Comparison of ENCODE assay signal across 34 cellular contexts in genomic region chr12:102616692-102617091, GRCh38.
"Had no signal": no experiment of that assay in that cellular context is flagged by ENCODE, and none has a peak within 500 bp of the region (broad histone marks: within the 10 kb centered on the region; RNA-seq: fewer than 3 reads in every experiment).

No MANE protein-coding gene starts in this region.

- H3K9me3 ChIP-seq: MG63 had no signal

- H3K27me3 ChIP-seq: MG63 had no signal

- DNase-seq: Karpas-422, Kasumi-1, MG63, MM.1S, MV-4-11, NCI-H1048, NCI-H1092, NCI-H1092 treated with DMSO at 0.1 percent for 48 hours, NCI-H1105, NCI-H1105 treated with DMSO at 0.1 percent for 48 hours, NCI-H1417, NCI-H1417 treated with DMSO at 0.1 percent for 48 hours, NCI-H1436, NCI-H1436 treated with DMSO at 0.1 percent for 48 hours, NCI-H146, NCI-H1694, NCI-H1694 treated with DMSO at 0.1 percent for 48 hours, NCI-H187, NCI-H187 treated with DMSO at 0.1 percent for 48 hours, NCI-H1930, NCI-H2029, NCI-H2029 treated with DMSO at 0.1 percent for 48 hours, NCI-H2081, NCI-H2081 treated with DMSO at 0.1 percent for 48 hours, NCI-H2107, NCI-H2171, NCI-H2171 treated with DMSO at 0.1 percent for 48 hours, NCI-H2227 treated with DMSO at 0.1 percent for 48 hours, NCI-H226, NCI-H345, NCI-H446, NCI-H446 treated with DMSO at 0.1 percent for 48 hours, NCI-H510A, NCI-H510A treated with DMSO at 0.1 percent for 48 hours had no signal

- H3K36me3 ChIP-seq: MG63 had no signal

- H3K4me3 ChIP-seq: MG63 had no signal
